ENCODE assay signal across 10 cellular contexts in genomic region chr2:46984034-46984433, GRCh38. TPM values are rescaled to one million over a fixed set of nuclear protein-coding genes. Genes with fewer than 3 reads are reported as not detected.
A peak's percentile ranks its signal among the peaks of the same experiment; 100 is the strongest.
DNase-seq lines count a peak whose midpoint lies in the region; ATAC-seq, FAIRE-seq and TF ChIP-seq lines count a peak whose summit lies in the region.
"Had no signal": no experiment of that assay in that cellular context is flagged by ENCODE, and none has a peak within 500 bp of the region (broad histone marks: within the 10 kb centered on the region; RNA-seq: fewer than 3 reads in every experiment).

No MANE protein-coding gene starts in this region.

- no peaks in the 10 kb centered on the region for H3K27me3 Mint-ChIP-seq in MCF 10A (ENCODE audit: insufficient read depth, unreplicated experiment)

- no peaks in the 10 kb centered on the region for H3K27me3 ChIP-seq in breast epithelium
- no peaks in the 10 kb centered on the region for H3K27me3 ChIP-seq in esophagus muscularis mucosa
- no peaks in the 10 kb centered on the region for H3K27me3 ChIP-seq in upper lobe of right lung

- TF ChIP-seq EP300 in esophagus muscularis mucosa (IDR thresholded peaks at IDR 0.05): no peak

- H3K4me3 ChIP-seq in breast epithelium (no peak overlapping the region), esophagus muscularis mucosa (no peak overlapping the region), upper lobe of right lung (no peak overlapping the region)

- H3K9me3 Mint-ChIP-seq in MCF 10A (ENCODE audit: unreplicated experiment): no peaks in the 10 kb centered on the region
- H3K9me3 Mint-ChIP-seq: immature natural killer cell had no signal

- BruUV-seq in MCF 10A (replicated peaks; lab: Mats Ljungman, UMichigan): no TSS peak

- no peak overlapping the region for H3K4me3 Mint-ChIP-seq in MCF 10A (ENCODE audit: unreplicated experiment)

- H3K36me3 ChIP-seq in breast epithelium (no peaks in the 10 kb centered on the region), esophagus muscularis mucosa (peaks cover 3 to 32% (median 25%) of the 10 kb centered on the region in 4 donors), upper lobe of right lung (peaks cover 20% of the 10 kb centered on the region)

- CTCF ChIA-PET in MCF 10A (lab: Yijun Ruan, JAX) (interaction anchor here (0.5 to 2.8 kb wide), 4 partner anchors 65 to 351 kb away, joined by 3 to 9 read pairs (median 4); no protein-coding TSS in a partner anchor), RWPE1 (lab: Yijun Ruan, JAX) (no interaction called here)

- no peak for ATAC-seq in upper lobe of right lung
- ATAC-seq: Right ventricle myocardium inferior had no signal

- no peak for TF ChIP-seq CTCF in breast epithelium (IDR thresholded peaks at IDR 0.05)
- no peak for TF ChIP-seq CTCF in MCF 10A (IDR thresholded peaks at IDR 0.05; ENCODE audit: unreplicated experiment)
- TF ChIP-seq CTCF in RWPE1 (conservative IDR thresholded peaks at IDR 0.05; ENCODE audit: low read depth): no peak
- TF ChIP-seq CTCF in esophagus muscularis mucosa (IDR thresholded peaks at IDR 0.05): no peak
- TF ChIP-seq CTCF in upper lobe of right lung (IDR thresholded peaks at IDR 0.05): no peak

- POLR2A ChIA-PET in MCF 10A (lab: Yijun Ruan, JAX) (interaction anchor here (1.9 to 2.4 kb wide), 4 partner anchors 18 to 189 kb away, joined by 4 to 14 read pairs (median 6); no protein-coding TSS in a partner anchor), RWPE1 (lab: Yijun Ruan, JAX; ENCODE audit: low non-redundant PET) (no interaction called here)

- H3K27ac ChIP-seq in breast epithelium: peak overlapping the region; percentile 89 to 93
- H3K27ac ChIP-seq in RWPE1: peak overlapping the region; percentile 96
- H3K27ac ChIP-seq in esophagus muscularis mucosa (replicated peaks in 1 of 4): peak overlapping the region; percentile 84 to 90 (median 86)
- peak overlapping the region; percentile 67 for H3K27ac ChIP-seq in upper lobe of right lung

- peaks cover 37% of the 10 kb centered on the region for H3K36me3 Mint-ChIP-seq in MCF 10A (ENCODE audit: insufficient read depth, unreplicated experiment)

- H3K9me3 ChIP-seq in breast epithelium (no peaks in the 10 kb centered on the region), esophagus muscularis mucosa (no peaks in the 10 kb centered on the region), upper lobe of right lung (no peaks in the 10 kb centered on the region)

- no peak overlapping the region for H3K27ac Mint-ChIP-seq in MCF 10A (ENCODE audit: low read depth, unreplicated experiment)

- TF ChIP-seq POLR2A in breast epithelium (IDR thresholded peaks at IDR 0.05): no peak
- no peak for TF ChIP-seq POLR2A in esophagus muscularis mucosa (IDR thresholded peaks at IDR 0.05; ENCODE audit: low read depth)

- WGBS in esophagus muscularis mucosa: 86% methylated on average over 5 of the region's 5 CpGs

- intact Hi-C loops in breast epithelium (cut with DNase I; ENCODE audit: low total_unique reads): no loop called here
- intact Hi-C loops in MCF 10A (cut with micrococcal nuclease): no loop called here
- intact Hi-C loops in esophagus muscularis mucosa (cut with DNase I): no loop called here
- intact Hi-C loops in upper lobe of right lung (cut with DNase I): no loop called here

- FAIRE-seq in frontal cortex (lab: Jason Lieb, UNC): no peak

- peaks cover 26% of the 10 kb centered on the region for H3K4me1 Mint-ChIP-seq in MCF 10A (ENCODE audit: insufficient read depth, unreplicated experiment)

- DNase-seq in breast epithelium (ENCODE audit: low spot score in 2 of 2) (no peak), MCF 10A (ENCODE audit: unreplicated experiment) (no peak), RWPE1 (ENCODE audit: low spot score) (no peak), esophagus muscularis mucosa (ENCODE audit: extremely low spot score) (no peak), upper lobe of right lung (no peak), NCI-H69 (lab: John Stamatoyannopoulos, UW) (no peak), frontal cortex (ENCODE audit: low spot score in 2 of 2) (no peak), RKO (ENCODE audit: low spot score) (no peak)
- DNase-seq: immature natural killer cell had no signal

- H3K4me1 ChIP-seq in breast epithelium (peaks cover 27 to 46% of the 10 kb centered on the region in 2 donors), esophagus muscularis mucosa (peaks cover 72 to 82% (median 75%) of the 10 kb centered on the region in 4 donors), upper lobe of right lung (peaks cover 65% of the 10 kb centered on the region)

RNA-seq across cellular contexts. Expression of gene TTC7A, which starts 43.0 kb away (rescaled TPM):
- 10 to 100 TPM; 26.9 to 32.8 (median 31.0) TPM for total RNA-seq in breast epithelium
- 23.2 and 24.8 TPM in 2 replicates for total RNA-seq in MCF 10A (2022)
- total RNA-seq in esophagus muscularis mucosa: 10 to 100 TPM; 17.1 to 38.0 (median 24.8) TPM
- total RNA-seq in upper lobe of right lung: 45.5 TPM
- 4.5 TPM for total RNA-seq in frontal cortex
